In the genomic region with DNA sequence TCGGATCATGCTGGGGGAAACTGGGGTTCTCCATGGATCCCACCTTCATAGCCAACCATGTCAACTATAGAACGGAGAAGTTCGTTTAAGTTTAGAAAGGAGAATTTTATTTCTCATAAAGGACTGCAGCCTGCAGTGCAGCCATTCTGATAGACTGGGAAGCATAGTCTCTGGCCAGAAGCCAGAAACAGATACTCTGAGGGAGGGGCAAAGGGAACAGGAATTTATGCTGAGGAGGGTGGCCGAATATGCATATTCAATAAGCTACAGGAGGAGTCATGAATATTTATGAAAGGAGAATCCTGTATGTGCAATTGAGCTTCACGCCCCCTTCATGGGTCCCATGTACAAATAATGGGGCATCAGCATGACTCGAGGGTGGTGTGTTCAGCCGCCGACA, we compare ENCODE assay signal across 30 cellular contexts.
"Had no signal": no experiment of that assay in that cellular context is flagged by ENCODE, and none has a peak within 500 bp of the region (broad histone marks: within the 10 kb centered on the region; RNA-seq: fewer than 3 reads in every experiment).

No MANE protein-coding gene starts in this region.

- H3K27me3 Mint-ChIP-seq: activated naive CD4-positive, alpha-beta T cell treated with anti-CD3 and anti-CD28 coated beads, Interleukin-2, amount 10 ng/mL, durations not matched to agents 7 days and 5 days; dendritic cell treated with granulocyte-macrophage colony-stimulating factor and Interleukin-4, amounts not matched to agents 40 ng/mL and 50 ng/mL, for 4 days had no signal

- DNase-seq: activated CD4-positive, alpha-beta memory T cell treated with anti-CD3 and anti-CD28 coated beads for 36 hours; activated CD4-positive, alpha-beta T cell treated with anti-CD3 and anti-CD28 coated beads for 36 hours; activated CD4-positive, alpha-beta T cell treated with anti-CD3 and anti-CD28 coated beads, Interleukin-2, amount 10 ng/mL, durations not matched to agents 24 days and 14 days; activated CD4-positive, CD25-positive, alpha-beta regulatory T cell; activated CD4-positive, CD25-positive, alpha-beta regulatory T cell treated with anti-CD3 and anti-CD28 coated beads, Interleukin-2, amount 50 U/mL, for 72 hours; activated CD8-positive, alpha-beta memory T cell treated with anti-CD3 and anti-CD28 coated beads, Interleukin-2, amount 10 ng/mL, durations not matched to agents 7 days and 5 days; activated CD8-positive, alpha-beta memory T cell treated with anti-CD3 and anti-CD28 coated beads, Interleukin-2, amount 50 U/mL, for 4 hours; activated CD8-positive, alpha-beta T cell treated with anti-CD3 and anti-CD28 coated beads, Interleukin-2, amount 10 ng/mL, durations not matched to agents 7 days and 5 days; activated gamma-delta T cell; activated naive CD4-positive, alpha-beta T cell; activated naive CD4-positive, alpha-beta T cell treated with anti-CD3 and anti-CD28 coated beads, Interleukin-2, amount 10 ng/mL, durations not matched to agents 7 days and 5 days; activated naive CD8-positive, alpha-beta T cell treated with anti-CD3 and anti-CD28 coated beads, Interleukin-2, amount 10 ng/mL, durations not matched to agents 7 days and 5 days; activated T-cell treated with anti-CD3 and anti-CD28 coated beads, Interleukin-2, amount 50 U/mL, for 1 hour; activated T-cell treated with anti-CD3 and anti-CD28 coated beads, Interleukin-2, amount 50 U/mL, for 48 hours; brain microvascular endothelial cell; dorsolateral prefrontal cortex; effector memory CD4-positive, alpha-beta T cell; erythroblast; foreskin keratinocyte; gastrocnemius medialis; glutamatergic neuron; heart left ventricle; T-helper 2 cell had no signal

- H3K36me3 Mint-ChIP-seq: activated CD4-positive, alpha-beta memory T cell treated with anti-CD3 and anti-CD28 coated beads for 36 hours; activated CD8-positive, alpha-beta memory T cell treated with anti-CD3 and anti-CD28 coated beads, Interleukin-2, amount 10 ng/mL, durations not matched to agents 7 days and 5 days; activated naive CD4-positive, alpha-beta T cell treated with anti-CD3 and anti-CD28 coated beads, Interleukin-2, amount 10 ng/mL, durations not matched to agents 7 days and 5 days; activated naive CD4-positive, alpha-beta T cell treated with anti-CD3 and anti-CD28 coated beads, Interleukin-2, amount 50 U/mL, for 72 hours; activated naive CD8-positive, alpha-beta T cell treated with anti-CD3 and anti-CD28 coated beads, Interleukin-2, amount 10 ng/mL, durations not matched to agents 7 days and 5 days had no signal

- H3K4me1 Mint-ChIP-seq: activated CD4-positive, alpha-beta T cell treated with anti-CD3 and anti-CD28 coated beads for 36 hours; activated CD4-positive, alpha-beta T cell treated with anti-CD3 and anti-CD28 coated beads, Interleukin-2, amount 10 ng/mL, durations not matched to agents 24 days and 14 days; activated CD8-positive, alpha-beta memory T cell treated with anti-CD3 and anti-CD28 coated beads, Interleukin-2, amount 10 ng/mL, durations not matched to agents 7 days and 5 days; activated naive CD4-positive, alpha-beta T cell treated with anti-CD3 and anti-CD28 coated beads, Interleukin-2, amount 10 ng/mL, durations not matched to agents 7 days and 5 days; activated naive CD8-positive, alpha-beta T cell treated with anti-CD3 and anti-CD28 coated beads, Interleukin-2, amount 10 ng/mL, durations not matched to agents 7 days and 5 days; central memory CD8-positive, alpha-beta T cell had no signal

- H3K9me3 ChIP-seq: ascending aorta, esophagus muscularis mucosa, gastrocnemius medialis, heart left ventricle had no signal

- H3K4me1 ChIP-seq: ascending aorta, esophagus muscularis mucosa, foreskin keratinocyte, gastrocnemius medialis, heart left ventricle had no signal

- H3K9me3 Mint-ChIP-seq: activated CD4-positive, alpha-beta memory T cell treated with anti-CD3 and anti-CD28 coated beads for 36 hours; activated CD4-positive, alpha-beta T cell treated with anti-CD3 and anti-CD28 coated beads, Interleukin-2, amount 10 ng/mL, durations not matched to agents 24 days and 14 days; activated naive CD4-positive, alpha-beta T cell treated with anti-CD3 and anti-CD28 coated beads, Interleukin-2, amount 10 ng/mL, durations not matched to agents 7 days and 5 days; activated naive CD4-positive, alpha-beta T cell treated with anti-CD3 and anti-CD28 coated beads, Interleukin-2, amount 50 U/mL, for 72 hours; activated naive CD8-positive, alpha-beta T cell treated with anti-CD3 and anti-CD28 coated beads, Interleukin-2, amount 10 ng/mL, durations not matched to agents 7 days and 5 days; central memory CD8-positive, alpha-beta T cell had no signal

- FAIRE-seq: bronchial epithelial cell had no signal

- H3K27ac Mint-ChIP-seq: activated CD4-positive, alpha-beta memory T cell treated with anti-CD3 and anti-CD28 coated beads for 36 hours; activated CD4-positive, alpha-beta T cell treated with anti-CD3 and anti-CD28 coated beads for 36 hours; activated CD4-positive, alpha-beta T cell treated with anti-CD3 and anti-CD28 coated beads, Interleukin-2, amount 10 ng/mL, durations not matched to agents 24 days and 14 days; activated CD8-positive, alpha-beta memory T cell treated with anti-CD3 and anti-CD28 coated beads, Interleukin-2, amount 10 ng/mL, durations not matched to agents 7 days and 5 days; activated CD8-positive, alpha-beta T cell treated with anti-CD3 and anti-CD28 coated beads, Interleukin-2, amount 10 ng/mL, durations not matched to agents 7 days and 5 days; activated naive CD4-positive, alpha-beta T cell treated with anti-CD3 and anti-CD28 coated beads, Interleukin-2, amount 10 ng/mL, durations not matched to agents 7 days and 5 days; activated naive CD4-positive, alpha-beta T cell treated with anti-CD3 and anti-CD28 coated beads, Interleukin-2, amount 50 U/mL, for 72 hours; activated naive CD8-positive, alpha-beta T cell treated with anti-CD3 and anti-CD28 coated beads, Interleukin-2, amount 10 ng/mL, durations not matched to agents 7 days and 5 days; dendritic cell treated with granulocyte-macrophage colony-stimulating factor and Interleukin-4, amounts not matched to agents 40 ng/mL and 50 ng/mL, for 4 days had no signal

- ATAC-seq: activated CD4-positive, alpha-beta T cell treated with anti-CD3 and anti-CD28 coated beads for 36 hours; activated CD8-positive, alpha-beta memory T cell treated with anti-CD3 and anti-CD28 coated beads, Interleukin-2, amount 10 ng/mL, durations not matched to agents 7 days and 5 days; activated CD8-positive, alpha-beta T cell treated with anti-CD3 and anti-CD28 coated beads, Interleukin-2, amount 10 ng/mL, durations not matched to agents 7 days and 5 days; activated naive CD4-positive, alpha-beta T cell treated with anti-CD3 and anti-CD28 coated beads, Interleukin-2, amount 50 U/mL, for 72 hours; foreskin keratinocyte; gastrocnemius medialis; heart left ventricle had no signal

- H3K36me3 ChIP-seq: ascending aorta, brain microvascular endothelial cell, esophagus muscularis mucosa, gastrocnemius medialis, heart left ventricle had no signal

- H3K4me3 ChIP-seq: ascending aorta, coronary artery, dorsolateral prefrontal cortex, esophagus muscularis mucosa, gastrocnemius medialis, heart left ventricle had no signal

- H3K27ac ChIP-seq: ascending aorta, brain microvascular endothelial cell, coronary artery, dorsolateral prefrontal cortex, esophagus muscularis mucosa, foreskin keratinocyte, gastrocnemius medialis, heart left ventricle had no signal

- H3K4me3 Mint-ChIP-seq: activated CD4-positive, alpha-beta memory T cell treated with anti-CD3 and anti-CD28 coated beads for 36 hours; activated CD4-positive, alpha-beta T cell treated with anti-CD3 and anti-CD28 coated beads for 36 hours; activated CD4-positive, alpha-beta T cell treated with anti-CD3 and anti-CD28 coated beads, Interleukin-2, amount 10 ng/mL, durations not matched to agents 24 days and 14 days; activated CD8-positive, alpha-beta memory T cell treated with anti-CD3 and anti-CD28 coated beads, Interleukin-2, amount 10 ng/mL, durations not matched to agents 7 days and 5 days; activated CD8-positive, alpha-beta T cell treated with anti-CD3 and anti-CD28 coated beads, Interleukin-2, amount 10 ng/mL, durations not matched to agents 7 days and 5 days; activated naive CD4-positive, alpha-beta T cell treated with anti-CD3 and anti-CD28 coated beads, Interleukin-2, amount 10 ng/mL, durations not matched to agents 7 days and 5 days; activated naive CD8-positive, alpha-beta T cell treated with anti-CD3 and anti-CD28 coated beads, Interleukin-2, amount 10 ng/mL, durations not matched to agents 7 days and 5 days; central memory CD8-positive, alpha-beta T cell; dendritic cell treated with granulocyte-macrophage colony-stimulating factor and Interleukin-4, amounts not matched to agents 40 ng/mL and 50 ng/mL, for 4 days had no signal

- H3K27me3 ChIP-seq: ascending aorta, brain microvascular endothelial cell, dorsolateral prefrontal cortex, gastrocnemius medialis, heart left ventricle had no signal
